9 cellular contexts compared by ENCODE assay signal in the genomic region with DNA sequence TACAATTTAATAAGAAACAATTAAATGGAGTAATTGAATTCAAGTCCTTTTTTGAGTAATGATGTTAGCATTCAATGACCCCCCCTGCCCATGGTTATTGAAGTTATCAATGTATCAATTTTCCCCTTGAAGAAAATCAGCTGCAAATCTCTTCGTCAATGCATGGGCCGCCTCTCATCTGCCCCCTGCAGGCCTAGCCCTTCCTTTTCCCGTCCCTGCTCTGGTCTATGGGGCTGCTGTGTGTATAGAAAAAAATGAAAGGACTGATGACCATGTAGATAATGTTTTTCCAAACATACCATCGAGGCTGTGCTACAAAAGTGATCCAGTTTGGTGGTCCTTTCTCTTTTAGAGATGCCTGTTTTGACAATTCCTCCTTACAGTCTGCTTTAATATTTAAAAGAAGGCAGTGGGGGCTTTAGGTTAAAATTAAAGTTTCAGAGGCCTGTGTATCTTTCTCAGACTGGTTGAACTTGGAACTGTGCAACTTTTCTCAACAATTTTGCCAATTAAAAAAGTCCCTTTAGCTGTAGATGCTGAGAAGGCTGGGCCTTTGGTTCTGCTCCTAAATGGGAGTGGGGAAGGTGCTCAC.
DNase-seq lines count a peak whose midpoint lies in the region; ATAC-seq and TF ChIP-seq lines count a peak whose summit lies in the region.
"Had no signal": no experiment of that assay in that cellular context is flagged by ENCODE, and none has a peak within 500 bp of the region (broad histone marks: within the 10 kb centered on the region; RNA-seq: fewer than 3 reads in every experiment).

No MANE protein-coding gene starts in this region.

- H3K27ac Mint-ChIP-seq in activated CD4-positive, alpha-beta T cell treated with anti-CD3 and anti-CD28 coated beads for 36 hours = no peak overlapping the region
- H3K27ac Mint-ChIP-seq in naive thymus-derived CD8-positive, alpha-beta T cell = no peak overlapping the region
- H3K27ac Mint-ChIP-seq: CD8-positive, alpha-beta memory T cell had no signal

- ATAC-seq in activated CD4-positive, alpha-beta T cell treated with anti-CD3 and anti-CD28 coated beads for 36 hours = no peak
- peak; percentile 69 for ATAC-seq in HG02885 (IDR thresholded peaks at IDR 0.05; ENCODE audit: poor library complexity, unreplicated experiment)
- no peak for ATAC-seq in naive thymus-derived CD8-positive, alpha-beta T cell

- H3K4me1 Mint-ChIP-seq in activated CD4-positive, alpha-beta T cell treated with anti-CD3 and anti-CD28 coated beads for 36 hours = peaks cover 58% of the 10 kb centered on the region
- peaks cover 7 to 8% (median 7%) of the 10 kb centered on the region in 4 donors for H3K4me1 Mint-ChIP-seq in naive thymus-derived CD8-positive, alpha-beta T cell

- TF ChIP-seq CTCF in epithelial cell of esophagus (IDR thresholded peaks at IDR 0.05; ENCODE audit: insufficient read depth, low read depth, low read length, missing control alignments) = peak; percentile 63

- no peak overlapping the region for H3K4me3 ChIP-seq in epithelial cell of esophagus (ENCODE audit: low read length)

- no peaks in the 10 kb centered on the region for H3K9me3 Mint-ChIP-seq in activated CD4-positive, alpha-beta T cell treated with anti-CD3 and anti-CD28 coated beads for 36 hours (ENCODE audit: low read depth)
- peaks cover 0 to 1% (median 0%) of the 10 kb centered on the region in 9 donors for H3K9me3 Mint-ChIP-seq in naive thymus-derived CD8-positive, alpha-beta T cell
- H3K9me3 Mint-ChIP-seq: CD8-positive, alpha-beta memory T cell had no signal

- no peaks in the 10 kb centered on the region for H3K36me3 Mint-ChIP-seq in activated CD4-positive, alpha-beta T cell treated with anti-CD3 and anti-CD28 coated beads for 36 hours (ENCODE audit: low read depth)
- no peaks in the 10 kb centered on the region for H3K36me3 Mint-ChIP-seq in naive thymus-derived CD8-positive, alpha-beta T cell
- H3K36me3 Mint-ChIP-seq: CD8-positive, alpha-beta memory T cell had no signal

- CTCF ChIA-PET in activated CD4-positive, alpha-beta T cell treated with anti-CD3 and anti-CD28 coated beads for 36 hours (lab: Charles Lee) = interaction anchor here (0.6 to 3.3 kb wide), 11 partner anchors 10 to 517 kb away, joined by 3 to 16 read pairs (median 3); no protein-coding TSS in a partner anchor

- H3K27me3 Mint-ChIP-seq in activated CD4-positive, alpha-beta T cell treated with anti-CD3 and anti-CD28 coated beads for 36 hours = peaks cover 18% of the 10 kb centered on the region
- peaks cover 17 to 44% (median 30%) of the 10 kb centered on the region in 5 donors for H3K27me3 Mint-ChIP-seq in naive thymus-derived CD8-positive, alpha-beta T cell

- peak; percentile 75 for DNase-seq in activated CD4-positive, alpha-beta T cell treated with anti-CD3 and anti-CD28 coated beads for 36 hours
- no peak for DNase-seq in activated CD4-positive, alpha-beta T cell treated with anti-CD3 and anti-CD28 coated beads for 4 hours
- peak; percentile 3 for DNase-seq in SHP77 treated with DMSO at 0.1 percent for 48 hours (lab: John Stamatoyannopoulos, UW)
- peak; percentile 38 for DNase-seq in epithelial cell of esophagus (ENCODE audit: low read depth)
- DNase-seq in stimulated activated CD4-positive, alpha-beta T cell treated with anti-CD3 and anti-CD28 coated beads, Interleukin-1b, Interleukin-23, amount 100 ng/mL, for 48 hours = peak; percentile 55
- DNase-seq in naive thymus-derived CD8-positive, alpha-beta T cell = no peak
- no peak for DNase-seq in NCI-H226

- intact Hi-C loops in activated CD4-positive, alpha-beta T cell treated with anti-CD3 and anti-CD28 coated beads for 36 hours (cut with DNase I, micrococcal nuclease) = loop anchor here (1.0 to 5.0 kb wide), 4 partner anchors 17 to 1459 kb away; partner anchors contain the start of genes ACTR6 (in 1 of the 2) and APAF1 (in 1 of the 2)

- H3K4me3 Mint-ChIP-seq in activated CD4-positive, alpha-beta T cell treated with anti-CD3 and anti-CD28 coated beads for 36 hours = no peak overlapping the region
- H3K4me3 Mint-ChIP-seq in naive thymus-derived CD8-positive, alpha-beta T cell = no peak overlapping the region
- H3K4me3 Mint-ChIP-seq: CD8-positive, alpha-beta memory T cell had no signal

- POLR2A ChIA-PET in activated CD4-positive, alpha-beta T cell treated with anti-CD3 and anti-CD28 coated beads for 36 hours (lab: Charles Lee) = interaction anchor here (0.7 kb wide), 1 partner anchor 150 kb away, joined by 3 read pairs; no protein-coding TSS in a partner anchor
- POLR2A ChIA-PET in naive thymus-derived CD8-positive, alpha-beta T cell (lab: Charles Lee) = no interaction called here

Comparison
In these comparisons a context has a peak if more than half of its experiments do, and no peak if none do; other contexts are left out.
1. DNase-seq: peak in activated CD4-positive, alpha-beta T cell treated with anti-CD3 and anti-CD28 coated beads for 36 hours (single experiment), SHP77 treated with DMSO at 0.1 percent for 48 hours (single experiment), epithelial cell of esophagus (single experiment) and stimulated activated CD4-positive, alpha-beta T cell treated with anti-CD3 and anti-CD28 coated beads, Interleukin-1b, Interleukin-23, amount 100 ng/mL, for 48 hours (single experiment); none in activated CD4-positive, alpha-beta T cell treated with anti-CD3 and anti-CD28 coated beads for 4 hours (0 of 2), naive thymus-derived CD8-positive, alpha-beta T cell (0 of 10) and NCI-H226 (single experiment).